In the genomic region with DNA sequence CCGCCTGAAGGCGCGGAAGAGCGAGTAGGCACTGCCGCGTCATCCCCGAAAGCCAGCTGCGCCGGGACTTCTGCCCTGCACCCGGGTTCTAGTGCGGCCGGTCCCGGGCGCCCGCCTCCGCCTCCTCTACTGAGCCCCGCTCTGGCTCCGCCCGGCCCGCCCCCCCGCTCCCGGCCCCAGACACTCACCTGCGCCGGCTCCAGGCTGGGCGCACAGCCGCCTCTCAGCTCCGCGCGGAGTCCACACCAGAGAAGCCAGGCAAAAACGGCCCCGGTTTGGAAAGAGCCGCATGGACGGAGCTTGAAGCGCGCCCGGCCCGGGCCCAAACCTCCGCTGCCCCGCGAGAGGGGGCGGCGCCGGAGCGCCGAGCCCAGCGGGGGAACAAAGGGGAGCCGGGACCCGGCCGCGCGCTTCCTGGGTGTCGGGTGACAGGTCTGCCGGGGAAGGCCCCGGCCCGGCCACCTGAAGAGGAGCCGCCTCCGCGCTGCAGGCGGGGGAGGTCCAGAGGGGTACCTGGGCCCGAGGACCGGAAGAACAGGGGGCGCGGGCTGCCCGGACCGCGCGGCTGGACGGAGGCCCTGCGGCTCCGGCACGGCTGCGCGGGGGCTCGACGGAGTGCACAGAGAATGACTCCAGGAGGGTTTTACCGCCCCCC, we compare ENCODE assay signal across 9 cellular contexts.
DNase-seq lines count a peak whose midpoint lies in the region; ATAC-seq, FAIRE-seq and TF ChIP-seq lines count a peak whose summit lies in the region.
"Had no signal": no experiment of that assay in that cellular context is flagged by ENCODE, and none has a peak within 500 bp of the region (broad histone marks: within the 10 kb centered on the region; RNA-seq: fewer than 3 reads in every experiment).

No MANE protein-coding gene starts in this region.

- ATAC-seq in GM21737 (IDR thresholded peaks at IDR 0.05; ENCODE audit: unreplicated experiment) = peak; percentile 26
- peak; percentile 81 to 84 for ATAC-seq in lower lobe of right lung
- ATAC-seq in upper lobe of left lung (ENCODE audit: low FRiP score in 2 of 2) = peak; percentile 54 to 68
- no peak for ATAC-seq in GM18870 (IDR thresholded peaks at IDR 0.05; ENCODE audit: unreplicated experiment)

- peak overlapping the region; percentile 71 for H3K4me2 ChIP-seq in astrocyte (ENCODE audit: low read length)

- H3K9ac ChIP-seq in astrocyte (ENCODE audit: low read length) = no peak overlapping the region

- peaks cover 23% of the 10 kb centered on the region for H4K20me1 ChIP-seq in astrocyte (ENCODE audit: insufficient read depth, low read length)

- H3K36me3 Mint-ChIP-seq in astrocyte (ENCODE audit: low read depth, unreplicated experiment) = peaks cover 3% of the 10 kb centered on the region

- no peak for TF ChIP-seq EP300 in upper lobe of left lung (IDR thresholded peaks at IDR 0.05)

- H3K4me1 ChIP-seq in astrocyte (ENCODE audit: insufficient read depth, low read length) = peaks cover 3% of the 10 kb centered on the region
- peaks cover 62% of the 10 kb centered on the region for H3K4me1 ChIP-seq in lower lobe of right lung
- peaks cover 53 to 64% (median 60%) of the 10 kb centered on the region in 4 donors for H3K4me1 ChIP-seq in upper lobe of left lung

- H3K4me1 Mint-ChIP-seq in astrocyte (ENCODE audit: low read depth, unreplicated experiment) = no peaks in the 10 kb centered on the region

- no peak overlapping the region for H2AFZ ChIP-seq in astrocyte (ENCODE audit: low read depth, low read length)

- peak overlapping the region; percentile 17 for H3K4me3 ChIP-seq in astrocyte (ENCODE audit: insufficient read depth, low read depth, low read length)
- H3K4me3 ChIP-seq in lower lobe of right lung = peak overlapping the region; percentile 58
- H3K4me3 ChIP-seq in upper lobe of left lung = peak overlapping the region; percentile 56 to 69 (median 62)

- no peak for TF ChIP-seq CTCF in astrocyte (IDR thresholded peaks at IDR 0.05; ENCODE audit: insufficient read depth, low read depth, low read length)
- TF ChIP-seq CTCF in lower lobe of right lung (IDR thresholded peaks at IDR 0.05) = no peak
- TF ChIP-seq CTCF in upper lobe of left lung (IDR thresholded peaks at IDR 0.05) = no peak

- H3K4me3 Mint-ChIP-seq in astrocyte (ENCODE audit: unreplicated experiment) = no peak overlapping the region

- H3K27ac Mint-ChIP-seq in astrocyte (ENCODE audit: unreplicated experiment) = no peak overlapping the region

- DNase-seq in EL = peak; percentile 31
- peak; percentile 75 for DNase-seq in NCI-H2227 (lab: John Stamatoyannopoulos, UW; ENCODE audit: unreplicated experiment)
- no peak for DNase-seq in astrocyte (ENCODE audit: low read depth)
- peak; percentile 85 for DNase-seq in lower lobe of right lung
- peak; percentile 39 to 93 for DNase-seq in upper lobe of left lung
- no peak for DNase-seq in NOMO-1 (lab: John Stamatoyannopoulos, UW; ENCODE audit: unreplicated experiment in 2 of 2)

- TF ChIP-seq POLR2A in upper lobe of left lung (IDR thresholded peaks at IDR 0.05) = peak in 1 of 4 donors; percentile 50

- no peak for FAIRE-seq in astrocyte (lab: Jason Lieb, UNC)

- H3K27me3 Mint-ChIP-seq in astrocyte (ENCODE audit: low read depth, unreplicated experiment) = peaks cover 49% of the 10 kb centered on the region

- H3K79me2 ChIP-seq in astrocyte (ENCODE audit: insufficient read depth, low read length) = no peaks in the 10 kb centered on the region

- H3K9me3 ChIP-seq in astrocyte (ENCODE audit: insufficient read depth, low read depth, low read length) (peaks cover 2% of the 10 kb centered on the region), lower lobe of right lung (no peaks in the 10 kb centered on the region), upper lobe of left lung (no peaks in the 10 kb centered on the region)

- 0 to 3% methylated on average over 6 to 8 of the region's 76 CpGs for WGBS in upper lobe of left lung, 2 donors

- H3K27ac ChIP-seq in astrocyte (ENCODE audit: low read depth, low read length) (no peak overlapping the region), lower lobe of right lung (peak overlapping the region; percentile 64), upper lobe of left lung (peak overlapping the region; percentile 42 to 73 (median 56))

- peaks cover 15% of the 10 kb centered on the region for H3K9me3 Mint-ChIP-seq in astrocyte (ENCODE audit: unreplicated experiment)
- H3K9me3 Mint-ChIP-seq: neural crest cell had no signal

- H3K36me3 ChIP-seq in astrocyte (ENCODE audit: insufficient read depth, low read length) (no peaks in the 10 kb centered on the region), lower lobe of right lung (no peaks in the 10 kb centered on the region), upper lobe of left lung (no peaks in the 10 kb centered on the region)

- intact Hi-C loops in lower lobe of right lung (cut with DNase I) = no loop called here

- peaks cover 76% of the 10 kb centered on the region for H3K27me3 ChIP-seq in astrocyte (ENCODE audit: insufficient read depth, low read length)
- peaks cover 90% of the 10 kb centered on the region for H3K27me3 ChIP-seq in lower lobe of right lung (ENCODE audit: low read depth)
- peaks cover 0 to 77% (median 56%) of the 10 kb centered on the region in 4 donors for H3K27me3 ChIP-seq in upper lobe of left lung

Comparison
In these comparisons a context has a peak if more than half of its experiments do, and no peak if none do; other contexts are left out.
1. DNase-seq: peak in EL (single experiment), NCI-H2227 (single experiment), lower lobe of right lung (single experiment) and upper lobe of left lung (2 of 2); none in astrocyte (single experiment) and NOMO-1 (0 of 2).
2. Peak in every context shown above with its lines, with median percentiles within 50 percentile points of each other: H3K4me3 ChIP-seq.